In genomic region chrX:37926700-37927099, GRCh38 we compare ENCODE assay signal across 1 cellular context.
TF ChIP-seq lines count a peak whose summit lies in the region.

No MANE protein-coding gene starts in this region.

TF ChIP-seq in HCT116, 20 proteins besides CTCF, POLR2A, EP300 and RAD21 (continued from another document):
- TF ChIP-seq REST (IDR thresholded peaks at IDR 0.05; ENCODE audit: low read depth) = no peak
